In the genomic region with DNA sequence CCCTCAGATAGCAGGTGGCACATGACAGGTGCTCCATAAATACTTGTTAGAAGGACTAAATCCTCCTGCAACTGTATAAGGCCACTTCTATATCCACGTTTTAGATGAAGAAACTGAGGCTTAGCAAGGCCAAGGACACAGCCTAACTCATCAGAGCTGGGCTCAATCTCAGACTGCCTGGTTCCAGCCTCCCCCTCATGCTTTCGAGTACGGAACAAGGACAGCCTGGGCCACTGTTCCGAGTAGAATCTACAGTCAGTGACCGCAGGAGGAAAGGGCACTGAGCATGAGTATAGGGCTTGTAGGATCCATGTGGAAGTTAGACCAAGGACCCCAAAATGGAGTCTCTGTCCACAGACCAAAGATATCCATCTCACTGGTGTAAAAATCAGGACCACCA, we compare ENCODE assay signal across 27 cellular contexts.
"Had no signal": no experiment of that assay in that cellular context is flagged by ENCODE, and none has a peak within 500 bp of the region (broad histone marks: within the 10 kb centered on the region; RNA-seq: fewer than 3 reads in every experiment).

No MANE protein-coding gene starts in this region.

- H3K27me3 ChIP-seq: colonic mucosa, dorsolateral prefrontal cortex, esophagus muscularis mucosa, foreskin keratinocyte, gastrocnemius medialis, gastroesophageal sphincter, heart left ventricle had no signal

- H3K36me3 ChIP-seq: colonic mucosa, esophagus squamous epithelium, gastrocnemius medialis, heart left ventricle, heart right ventricle had no signal

- H3K27ac ChIP-seq: colonic mucosa, coronary artery, dorsolateral prefrontal cortex, epithelial cell of prostate, esophagus muscularis mucosa, esophagus squamous epithelium, foreskin keratinocyte, gastrocnemius medialis, gastroesophageal sphincter, heart left ventricle, heart right ventricle had no signal

- FAIRE-seq: colon, endometrium, endothelial cell of umbilical vein, frontal cortex had no signal

- H3K9me3 ChIP-seq: colonic mucosa, esophagus muscularis mucosa, esophagus squamous epithelium, gastrocnemius medialis, gastroesophageal sphincter, heart left ventricle, heart right ventricle had no signal

- H3K4me3 ChIP-seq: colonic mucosa, coronary artery, dorsolateral prefrontal cortex, esophagus muscularis mucosa, esophagus squamous epithelium, gastrocnemius medialis, gastroesophageal sphincter, heart left ventricle, heart right ventricle had no signal

- H3K4me1 ChIP-seq: colonic mucosa, esophagus muscularis mucosa, esophagus squamous epithelium, foreskin keratinocyte, gastroesophageal sphincter, heart left ventricle, heart right ventricle had no signal

- DNase-seq: colonic mucosa; cortex of kidney; dermis blood vessel endothelial cell; dorsolateral prefrontal cortex; effector CD4-positive, alpha-beta T cell; effector CD8-positive, alpha-beta T cell; effector memory CD4-positive, alpha-beta T cell; effector memory CD8-positive, alpha-beta T cell; endodermal cell; erythroblast; esophagus squamous epithelium; foreskin fibroblast; foreskin keratinocyte; foreskin melanocyte; gastrocnemius medialis; glutamatergic neuron; head of caudate nucleus; heart left ventricle; heart right ventricle had no signal
